ENCODE assay signal across 11 cellular contexts in the genomic region with DNA sequence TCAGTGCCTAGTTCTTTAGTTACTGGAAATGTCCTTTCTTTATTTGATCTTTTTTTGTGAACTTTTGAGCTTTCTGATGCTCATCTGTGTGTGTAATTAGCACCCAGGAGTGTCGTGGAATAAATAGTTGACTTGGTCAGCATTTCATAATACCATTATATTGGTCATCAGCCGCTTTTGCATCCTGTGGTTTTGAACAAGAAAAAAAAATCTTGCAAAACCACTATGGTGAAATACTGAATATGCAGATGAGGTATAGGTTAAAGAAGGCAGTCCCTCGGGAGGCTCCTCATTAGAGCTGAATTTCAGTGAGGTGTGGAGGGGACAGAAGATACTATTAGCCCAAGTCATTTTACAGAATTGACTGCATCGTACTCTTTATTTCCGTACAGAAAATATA.
DNase-seq lines count a peak whose midpoint lies in the region; ATAC-seq and TF ChIP-seq lines count a peak whose summit lies in the region.
"Had no signal": no experiment of that assay in that cellular context is flagged by ENCODE, and none has a peak within 500 bp of the region (broad histone marks: within the 10 kb centered on the region; RNA-seq: fewer than 3 reads in every experiment).

No MANE protein-coding gene starts in this region.

- no peak overlapping the region for H2BK5ac ChIP-seq in mesenchymal stem cell (ENCODE audit: low read depth, low read length, poor library complexity, severe bottlenecking)

- no peak overlapping the region for H2BK12ac ChIP-seq in mesenchymal stem cell (ENCODE audit: low read length in 2 of 2)

- H3K4me3 ChIP-seq in right atrium auricular region: no peak overlapping the region
- no peak overlapping the region for H3K4me3 ChIP-seq in mesenchymal stem cell (ENCODE audit: insufficient read depth in 1 of 2, low read depth in 1 of 2, low read length in 2 of 2)
- H3K4me3 ChIP-seq in aorta (ENCODE audit: low read length in 2 of 2): no peak overlapping the region
- H3K4me3 ChIP-seq: MG63 had no signal

- no peak overlapping the region for H2AK5ac ChIP-seq in mesenchymal stem cell (ENCODE audit: low read length, severe bottlenecking)

- no peak overlapping the region for H3K4ac ChIP-seq in mesenchymal stem cell (ENCODE audit: low read depth in 1 of 2, low read length in 2 of 2)

- no peaks in the 10 kb centered on the region for H3K36me3 ChIP-seq in right atrium auricular region
- no peaks in the 10 kb centered on the region for H3K36me3 ChIP-seq in mesenchymal stem cell (ENCODE audit: control insufficient read depth in 1 of 2, insufficient read depth in 2 of 2, low read depth in 1 of 2, low read length in 2 of 2)
- no peaks in the 10 kb centered on the region for H3K36me3 ChIP-seq in aorta (ENCODE audit: control insufficient read depth in 1 of 2, insufficient read depth in 2 of 2, low read length in 1 of 2)
- H3K36me3 ChIP-seq: BE2C had no signal

- no peak for DNase-seq in right atrium auricular region (ENCODE audit: low spot score)
- DNase-seq in left ventricle myocardium superior: no peak
- DNase-seq in astrocyte of the hippocampus (ENCODE audit: low read depth, low spot score): peak; percentile 55
- peak; percentile 73 for DNase-seq in mesenchymal stem cell
- DNase-seq in aorta: no peak
- DNase-seq in NCI-H2107 treated with DMSO at 0.1 percent for 48 hours (lab: John Stamatoyannopoulos, UW; ENCODE audit: unreplicated experiment): no peak
- no peak for DNase-seq in NCI-H146 (lab: John Stamatoyannopoulos, UW)
- DNase-seq: BE2C, MG63, occipital lobe had no signal

- H3K23ac ChIP-seq in mesenchymal stem cell (ENCODE audit: low read length in 2 of 2): no peak overlapping the region

- H3K9ac ChIP-seq in mesenchymal stem cell (ENCODE audit: low read length): peak overlapping the region; percentile 84

- no peak overlapping the region for H4K8ac ChIP-seq in mesenchymal stem cell (ENCODE audit: low read length)

- H3K9me3 ChIP-seq in right atrium auricular region (no peaks in the 10 kb centered on the region), mesenchymal stem cell (ENCODE audit: control insufficient read depth, low read length) (no peaks in the 10 kb centered on the region), aorta (ENCODE audit: control insufficient read depth, low read length) (no peaks in the 10 kb centered on the region)
- H3K9me3 ChIP-seq: BE2C, MG63 had no signal

- no peaks in the 10 kb centered on the region for H3K27me3 ChIP-seq in right atrium auricular region
- no peaks in the 10 kb centered on the region for H3K27me3 ChIP-seq in mesenchymal stem cell (ENCODE audit: control insufficient read depth in 1 of 2, insufficient read depth in 1 of 2, low read length in 2 of 2)
- no peaks in the 10 kb centered on the region for H3K27me3 ChIP-seq in aorta (ENCODE audit: control insufficient read depth in 1 of 2, insufficient read depth in 2 of 2, low read length in 1 of 2)
- H3K27me3 ChIP-seq: BE2C, MG63 had no signal

- H3K18ac ChIP-seq in mesenchymal stem cell (ENCODE audit: low read depth in 1 of 2, low read length in 2 of 2): no peak overlapping the region

- H3K4me1 ChIP-seq in right atrium auricular region: peaks cover 0 to 95% of the 10 kb centered on the region in 2 donors
- peaks cover 15% of the 10 kb centered on the region for H3K4me1 ChIP-seq in mesenchymal stem cell (ENCODE audit: control insufficient read depth, insufficient read depth, low read depth, low read length)
- peaks cover 7 to 41% of the 10 kb centered on the region in 2 donors for H3K4me1 ChIP-seq in aorta (ENCODE audit: control insufficient read depth in 1 of 2, insufficient read depth in 2 of 2, low read length in 2 of 2)

- 49% methylated on average over 2 of the region's 5 CpGs for WGBS in mesenchymal stem cell
- WGBS in aorta, 2 donors: 70 to 74% methylated on average over 5 of the region's 5 CpGs

- no peak overlapping the region for H3K14ac ChIP-seq in mesenchymal stem cell (ENCODE audit: low read length in 2 of 2)

- H3K79me1 ChIP-seq in mesenchymal stem cell (replicated peaks; ENCODE audit: low read length, poor library complexity, severe bottlenecking): peaks cover 19% of the 10 kb centered on the region

- no peak overlapping the region for H2AFZ ChIP-seq in mesenchymal stem cell (ENCODE audit: low read depth, low read length)

- intact Hi-C loops in left ventricle myocardium superior (cut with micrococcal nuclease): loop anchor here (10.0 kb wide), 1 partner anchor 86 kb away; a partner anchor contains a TSS
- intact Hi-C loops in aorta (cut with DNase I): loop anchor here in 1 of 2 donors (5.0 kb wide), 1 partner anchor 68 kb away; no protein-coding TSS in a partner anchor

- no peak overlapping the region for H2BK15ac ChIP-seq in mesenchymal stem cell (ENCODE audit: low read depth, poor library complexity, severe bottlenecking)

- H3K4me2 ChIP-seq in mesenchymal stem cell (ENCODE audit: low read length, poor library complexity, severe bottlenecking): no peak overlapping the region

- ATAC-seq in left ventricle myocardium superior: no peak
- no peak for ATAC-seq in aorta (ENCODE audit: low FRiP score)
- no peak for ATAC-seq in HG02588 (IDR thresholded peaks at IDR 0.05; ENCODE audit: unreplicated experiment)

- H4K91ac ChIP-seq in mesenchymal stem cell (ENCODE audit: low read length): no peak overlapping the region

- no peak for TF ChIP-seq CTCF in right atrium auricular region (IDR thresholded peaks at IDR 0.05)

- H2BK120ac ChIP-seq in mesenchymal stem cell (ENCODE audit: low read depth, low read length): no peak overlapping the region

- H3K27ac ChIP-seq in right atrium auricular region: peak overlapping the region; percentile 81 to 87
- peak overlapping the region; percentile 89 for H3K27ac ChIP-seq in mesenchymal stem cell (ENCODE audit: low read length, poor library complexity, severe bottlenecking)
- H3K27ac ChIP-seq in aorta (ENCODE audit: low read depth in 1 of 2, low read length in 2 of 2): peak overlapping the region; percentile 43 to 98

Comparison
In these comparisons a context has a peak if more than half of its experiments do, and no peak if none do; other contexts are left out.
1. DNase-seq: peak in astrocyte of the hippocampus (single experiment) and mesenchymal stem cell (single experiment); none in right atrium auricular region (single experiment), left ventricle myocardium superior (single experiment), aorta (0 of 2), NCI-H2107 treated with DMSO at 0.1 percent for 48 hours (single experiment) and NCI-H146 (single experiment).
2. Peak in every context shown above with its lines, with median percentiles within 50 percentile points of each other: H3K27ac ChIP-seq.